11 cellular contexts compared by ENCODE assay signal in the genomic region with DNA sequence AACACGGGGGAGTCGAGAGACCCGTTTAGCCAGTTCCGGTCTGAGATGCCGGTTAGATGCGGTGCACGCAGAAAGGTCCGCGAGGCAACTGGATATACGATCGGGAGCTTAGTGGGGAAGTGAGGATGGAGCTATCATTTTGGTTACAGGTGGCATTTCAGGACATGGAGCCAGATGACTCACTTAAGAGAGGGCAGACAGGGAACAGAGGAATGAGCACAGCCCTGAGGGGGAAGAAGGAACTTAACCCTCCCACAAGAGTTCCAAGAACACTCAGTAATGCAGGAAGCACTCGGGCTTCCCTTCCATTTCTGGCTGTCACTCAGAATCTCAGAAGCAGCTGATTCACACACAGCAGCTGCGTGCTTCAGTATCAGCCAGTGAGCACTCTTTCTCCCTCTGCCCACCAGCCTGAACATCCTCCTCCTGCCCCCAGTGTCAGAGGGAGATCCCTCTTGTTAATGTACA. TPM values are rescaled to one million over a fixed set of nuclear protein-coding genes. Genes with fewer than 3 reads are reported as not detected.
DNase-seq lines count a peak whose midpoint lies in the region; ATAC-seq, FAIRE-seq and TF ChIP-seq lines count a peak whose summit lies in the region.
"Had no signal": no experiment of that assay in that cellular context is flagged by ENCODE, and none has a peak within 500 bp of the region (broad histone marks: within the 10 kb centered on the region; RNA-seq: fewer than 3 reads in every experiment).

No MANE protein-coding gene starts in this region.

- H3K4me2 ChIP-seq in K562 (ENCODE audit: insufficient read depth, low read length), result no peak overlapping the region
- no peak overlapping the region for H3K4me2 ChIP-seq in hepatocyte
- H3K4me2 ChIP-seq: BLaER1 had no signal

- H3K9me1 ChIP-seq in K562 (ENCODE audit: control insufficient read depth, insufficient read depth, low read length), result no peaks in the 10 kb centered on the region

- no peak for DNase-seq in heart left ventricle
- DNase-seq in cardiac septum (ENCODE audit: low spot score), result no peak
- peak in 1 of 4 experiments; percentile 1 for DNase-seq in K562 (ENCODE audit: extremely low read depth in 1 of 4, low spot score in 3 of 4)
- DNase-seq in hepatocyte (ENCODE audit: low spot score), result peak; percentile 10
- no peak for DNase-seq in COLO829 (ENCODE audit: low spot score)
- no peak for DNase-seq in stimulated activated CD4-positive, alpha-beta T cell treated with anti-CD3 and anti-CD28 coated beads, Interleukin-12 subunit alpha, Interleukin-12 subunit beta, amount 100 ng/mL, for 4 hours
- no peak for DNase-seq in NCI-H2029 treated with DMSO at 0.1 percent for 48 hours (lab: John Stamatoyannopoulos, UW)
- DNase-seq: NCI-H1105 treated with DMSO at 0.1 percent for 48 hours had no signal

- H3K79me2 ChIP-seq in K562 (ENCODE audit: control insufficient read depth, insufficient read depth, low read length) (no peaks in the 10 kb centered on the region), hepatocyte (no peaks in the 10 kb centered on the region)

- H3K4me1 ChIP-seq in heart left ventricle, result no peaks in the 10 kb centered on the region
- no peaks in the 10 kb centered on the region for H3K4me1 ChIP-seq in K562 (replicated peaks in 1 of 2; ENCODE audit: control insufficient read depth in 2 of 2, insufficient read depth in 2 of 2, low read length in 2 of 2)
- H3K4me1 ChIP-seq in hepatocyte (ENCODE audit: insufficient read depth), result no peaks in the 10 kb centered on the region
- H3K4me1 ChIP-seq: BLaER1 had no signal

- CTCF ChIA-PET in K562 (lab: Yijun Ruan, JAX; ENCODE audit: low intra/inter-chr PET ratio), result no interaction called here

- H3K9me2 ChIP-seq in hepatocyte (replicated peaks; ENCODE audit: insufficient read depth), result no peaks in the 10 kb centered on the region

- TF ChIP-seq CTCF in heart left ventricle (IDR thresholded peaks at IDR 0.05), result no peak
- TF ChIP-seq CTCF in K562 (IDR thresholded peaks at IDR 0.05 in 2 of 3, conservative IDR thresholded peaks at IDR 0.05 in 1 of 3; ENCODE audit: insufficient read depth in 2 of 3, low read depth in 1 of 3, low read length in 3 of 3), result no peak
- no peak for TF ChIP-seq CTCF in hepatocyte (IDR thresholded peaks at IDR 0.05; ENCODE audit: poor library complexity)

- ATAC-seq in heart left ventricle (peak in 3 of 4 donors; percentile 45 to 74 (median 68)), K562 (no peak), HG03159 (IDR thresholded peaks at IDR 0.05; ENCODE audit: unreplicated experiment) (no peak)

- H3K27me3 ChIP-seq in heart left ventricle (no peaks in the 10 kb centered on the region), K562 (ENCODE audit: control insufficient read depth in 2 of 2, insufficient read depth in 2 of 2, low read length in 2 of 2) (peaks cover 0 to 15% of the 10 kb centered on the region in 2 experiments; a peak in 3 of 5 replicates), hepatocyte (no peaks in the 10 kb centered on the region)
- H3K27me3 ChIP-seq: BLaER1 had no signal

- no peak for TF ChIP-seq RAD21 in K562 (CRISPR knock-in tag; conservative IDR thresholded peaks at IDR 0.05 in 1 of 2, IDR thresholded peaks at IDR 0.05 in 1 of 2)

- intact Hi-C loops in heart left ventricle (cut with DNase I) (no loop called here), cardiac septum (cut with DNase I) (no loop called here), K562 (cut with micrococcal nuclease) (no loop called here)

- POLR2A ChIA-PET in K562 (lab: Yijun Ruan, JAX), result no interaction called here

- H3K4me3 ChIP-seq in heart left ventricle (no peak overlapping the region), K562 (no peak overlapping the region), hepatocyte (no peak overlapping the region)
- H3K4me3 ChIP-seq: BLaER1 had no signal

- no TSS peak for BruUV-seq in K562 (replicated peaks; lab: Mats Ljungman, UMichigan)

- H4K20me1 ChIP-seq in K562 (replicated peaks; ENCODE audit: control insufficient read depth, insufficient read depth, low read length) (no peaks in the 10 kb centered on the region), hepatocyte (ENCODE audit: insufficient read depth, poor library complexity, severe bottlenecking) (no peaks in the 10 kb centered on the region)
- H4K20me1 ChIP-seq: BLaER1 had no signal

- no peaks in the 10 kb centered on the region for H3K9me3 ChIP-seq in heart left ventricle
- no peaks in the 10 kb centered on the region for H3K9me3 ChIP-seq in K562 (replicated peaks; ENCODE audit: control insufficient read depth, insufficient read depth, low read depth, low read length)
- H3K9me3 ChIP-seq in hepatocyte (ENCODE audit: low read depth), result no peaks in the 10 kb centered on the region
- H3K9me3 ChIP-seq: BLaER1 had no signal

- in situ Hi-C loops in K562 (cut with MboI), result no loop called here

- H2AFZ ChIP-seq in K562 (ENCODE audit: low read depth, low read length) (no peak overlapping the region), hepatocyte (no peak overlapping the region)

- H3K36me3 ChIP-seq in heart left ventricle (peaks cover 0 to 4% (median 0%) of the 10 kb centered on the region in 9 donors), K562 (ENCODE audit: control insufficient read depth, insufficient read depth, low read length) (no peaks in the 10 kb centered on the region), hepatocyte (replicated peaks; ENCODE audit: insufficient read depth, low read depth) (no peaks in the 10 kb centered on the region)
- H3K36me3 ChIP-seq: BLaER1 had no signal

- WGBS in heart left ventricle, 4 donors, result 58 to 70% (median 67%) methylated on average over 13 of the region's 13 CpGs
- under 1% methylated on average over 13 of the region's 13 CpGs for WGBS in K562 (ENCODE audit: insufficient coverage, low coverage, missing lambda C conversion rate)
- WGBS in hepatocyte (ENCODE audit: low lambda C conversion rate, missing lambda C conversion rate), result 69% methylated on average over 13 of the region's 13 CpGs

- H3K9ac ChIP-seq in K562 (ENCODE audit: insufficient read depth in 1 of 2, low read depth in 2 of 2, low read length in 2 of 2), result no peak overlapping the region
- H3K9ac ChIP-seq: BLaER1 had no signal

- no peak for FAIRE-seq in K562 (lab: Jason Lieb, UNC)
- FAIRE-seq: GM12891 had no signal

- TF ChIP-seq EP300 in K562 (IDR thresholded peaks at IDR 0.05; ENCODE audit: low read length), result no peak

- TF ChIP-seq POLR2A in heart left ventricle (IDR thresholded peaks at IDR 0.05) (no peak), K562 (conservative IDR thresholded peaks at IDR 0.05) (no peak)

- H3K27ac ChIP-seq in heart left ventricle (no peak overlapping the region), K562 (ENCODE audit: extremely low read depth, low read depth, low read length) (no peak overlapping the region), hepatocyte (no peak overlapping the region)
- H3K27ac ChIP-seq: BLaER1 had no signal

TF ChIP-seq in K562, 482 proteins besides CTCF, POLR2A, EP300 and RAD21 (continues in another document):
- TF ChIP-seq SUPT5H (IDR thresholded peaks at IDR 0.05) (no peak), SIRT6 (IDR thresholded peaks at IDR 0.05; ENCODE audit: low read depth, low read length) (no peak)
- TF ChIP-seq, protein P1, sequence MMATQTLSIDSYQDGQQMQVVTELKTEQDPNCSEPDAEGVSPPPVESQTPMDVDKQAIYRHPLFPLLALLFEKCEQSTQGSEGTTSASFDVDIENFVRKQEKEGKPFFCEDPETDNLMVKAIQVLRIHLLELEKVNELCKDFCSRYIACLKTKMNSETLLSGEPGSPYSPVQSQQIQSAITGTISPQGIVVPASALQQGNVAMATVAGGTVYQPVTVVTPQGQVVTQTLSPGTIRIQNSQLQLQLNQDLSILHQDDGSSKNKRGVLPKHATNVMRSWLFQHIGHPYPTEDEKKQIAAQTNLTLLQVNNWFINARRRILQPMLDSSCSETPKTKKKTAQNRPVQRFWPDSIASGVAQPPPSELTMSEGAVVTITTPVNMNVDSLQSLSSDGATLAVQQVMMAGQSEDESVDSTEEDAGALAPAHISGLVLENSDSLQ (IDR thresholded peaks at IDR 0.05), result peak; percentile 69
- TF ChIP-seq, protein P2, sequence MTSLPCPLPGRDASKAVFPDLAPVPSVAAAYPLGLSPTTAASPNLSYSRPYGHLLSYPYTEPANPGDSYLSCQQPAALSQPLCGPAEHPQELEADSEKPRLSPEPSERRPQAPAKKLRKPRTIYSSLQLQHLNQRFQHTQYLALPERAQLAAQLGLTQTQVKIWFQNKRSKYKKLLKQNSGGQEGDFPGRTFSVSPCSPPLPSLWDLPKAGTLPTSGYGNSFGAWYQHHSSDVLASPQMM (CRISPR knock-in tag; IDR thresholded peaks at IDR 0.05), result no peak

RNA-seq across cellular contexts. Expression of a gene that starts 34.9 kb away (rescaled TPM):
- total RNA-seq in heart left ventricle, result 1 to 10 TPM in 8 of 9 donors, under 1 TPM in 1; 0.89 to 2.3 (median 1.6) TPM
- polyA plus RNA-seq in heart left ventricle, result under 1 TPM; 0.53 to 0.65 TPM
- total RNA-seq in cardiac septum, result 1.3 TPM
- total RNA-seq in K562 (2011; cell fraction: chromatin; rRNA removed; ENCODE audit: low replicate concordance), result not detected in 2 replicates
- not detected in 2 replicates for total RNA-seq in K562 (2011; cell fraction: nucleolus; rRNA removed)
- total RNA-seq in K562 (2011; cell fraction: nucleoplasm; rRNA removed), result not detected in 2 replicates
- not detected in 2 replicates for total RNA-seq in K562 (2014; rRNA removed)
- total RNA-seq in K562 (2014; rRNA removed; fragmentation: Illumina TruSeq; extraction: Trizol), result not detected in 2 replicates
- total RNA-seq in K562 (2015; rRNA removed; fragmentation: Illumina TruSeq; extraction: Trizol), result not detected in 2 replicates
- not detected in 2 replicates for total RNA-seq in K562 (2021)
- polyA plus RNA-seq in K562 (2011; rRNA removed), result 0.06 TPM in 1 of 2 replicates, not detected in the other
- not detected in 2 replicates for polyA plus RNA-seq in K562 (2011; cell fraction: cytosol; rRNA removed)
- not detected in 2 replicates for polyA plus RNA-seq in K562 (2011; cell fraction: nucleus; rRNA removed)
- polyA plus RNA-seq in K562 (2012), result 0.05 TPM in 1 of 2 replicates, not detected in the other
- not detected in 2 replicates for polyA plus RNA-seq in K562 (2014; fragmentation: Illumina TruSeq; extraction: Trizol)
- not detected for polyA plus RNA-seq in K562 (2014; fragmentation: Nextera tagmentation; extraction: Ambion mirVana)
- not detected in 2 replicates for polyA plus RNA-seq in K562 (2014; rRNA removed)
- not detected in 2 replicates for polyA minus RNA-seq in K562 (2011; rRNA and poly(A)+ RNA removed)
- not detected in 2 replicates for polyA minus RNA-seq in K562 (2011; cell fraction: cytosol; rRNA and poly(A)+ RNA removed)
- not detected in 2 replicates for polyA minus RNA-seq in K562 (2011; cell fraction: nucleus; rRNA and poly(A)+ RNA removed)
- 1.0 and 2.1 TPM in 2 replicates for total RNA-seq in hepatocyte
- polyA plus RNA-seq in hepatocyte, result 0.59 and 2.7 TPM in 2 replicates

Comparison
In these comparisons a context has a peak if more than half of its experiments do, and no peak if none do; other contexts are left out.
1. ATAC-seq: peak in heart left ventricle (3 of 4); none in K562 (single experiment) and HG03159 (single experiment).